25 cellular contexts compared by ENCODE assay signal in the genomic region with DNA sequence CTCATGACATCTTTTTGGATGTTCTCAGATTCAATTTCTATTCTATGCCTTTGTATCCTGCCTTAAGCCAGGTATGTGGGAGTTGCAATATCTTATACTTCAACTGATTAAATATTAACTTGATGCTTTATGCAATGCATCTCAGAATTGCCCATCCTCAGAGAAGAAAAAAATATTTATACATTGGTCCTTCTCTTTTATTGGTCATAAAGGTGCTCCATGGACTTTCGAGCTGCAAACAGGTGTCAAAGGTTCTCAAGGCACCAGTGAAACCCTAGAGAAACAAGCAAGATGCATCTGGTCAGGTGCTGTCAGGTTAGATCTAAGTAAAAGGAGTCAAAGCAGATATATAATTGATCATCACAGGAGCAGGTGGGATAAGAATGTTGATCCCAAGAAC.
DNase-seq lines count a peak whose midpoint lies in the region; ATAC-seq, FAIRE-seq and TF ChIP-seq lines count a peak whose summit lies in the region.
"Had no signal": no experiment of that assay in that cellular context is flagged by ENCODE, and none has a peak within 500 bp of the region (broad histone marks: within the 10 kb centered on the region; RNA-seq: fewer than 3 reads in every experiment).

No MANE protein-coding gene starts in this region.

- H2AFZ ChIP-seq in OCI-LY7 (ENCODE audit: low read length): peak overlapping the region; percentile 31

- CTCF ChIA-PET in OCI-LY7 (lab: Charles Lee; ENCODE audit: unreplicated experiment): no interaction called here

- no peak overlapping the region for H3K27ac ChIP-seq in OCI-LY7 (ENCODE audit: low read depth, low read length, poor library complexity, severe bottlenecking)
- peak overlapping the region; percentile 83 to 87 for H3K27ac ChIP-seq in mucosa of rectum (ENCODE audit: low read depth in 2 of 2, low read length in 2 of 2)
- H3K27ac ChIP-seq in small intestine (ENCODE audit: low read depth in 1 of 2, low read length in 1 of 2): no peak overlapping the region
- H3K27ac ChIP-seq: 22Rv1; A549; BLaER1 treated with 17β-estradiol and CSF1 and Interleukin-3, amounts not matched to agents 10 nM and 100 nM; C4-2B had no signal

- no peaks in the 10 kb centered on the region for H3K4me1 ChIP-seq in OCI-LY7 (ENCODE audit: insufficient read depth, low read length, poor library complexity, severe bottlenecking)
- H3K4me1 ChIP-seq in mucosa of rectum (ENCODE audit: control insufficient read depth in 2 of 2, insufficient read depth in 2 of 2, low read length in 2 of 2): peaks cover 11 to 28% of the 10 kb centered on the region in 2 donors
- peaks cover 0 to 2% of the 10 kb centered on the region in 2 donors for H3K4me1 ChIP-seq in small intestine (ENCODE audit: control insufficient read depth in 2 of 2, insufficient read depth in 1 of 2, low read depth in 1 of 2, low read length in 1 of 2)
- H3K4me1 ChIP-seq: A549 had no signal

- H3K9me3 ChIP-seq in OCI-LY7 (ENCODE audit: low read length): no peaks in the 10 kb centered on the region
- no peaks in the 10 kb centered on the region for H3K9me3 ChIP-seq in mucosa of rectum (ENCODE audit: control insufficient read depth in 2 of 2, low read length in 2 of 2)
- H3K9me3 ChIP-seq in small intestine (ENCODE audit: control insufficient read depth, low read depth): no peaks in the 10 kb centered on the region
- H3K9me3 ChIP-seq: A549; BLaER1 treated with 17β-estradiol and CSF1 and Interleukin-3, amounts not matched to agents 10 nM and 100 nM had no signal

- H3K27me3 ChIP-seq in mucosa of rectum (ENCODE audit: control insufficient read depth in 2 of 2, insufficient read depth in 2 of 2, low read length in 2 of 2) (no peaks in the 10 kb centered on the region), small intestine (ENCODE audit: control insufficient read depth in 2 of 2, insufficient read depth in 2 of 2, low read length in 2 of 2) (no peaks in the 10 kb centered on the region)
- H3K27me3 ChIP-seq: BLaER1 treated with 17β-estradiol and CSF1 and Interleukin-3, amounts not matched to agents 10 nM and 100 nM had no signal

- H4K20me1 ChIP-seq in OCI-LY7 (ENCODE audit: insufficient read depth, low read length): no peaks in the 10 kb centered on the region
- H4K20me1 ChIP-seq: BLaER1 treated with 17β-estradiol and CSF1 and Interleukin-3, amounts not matched to agents 10 nM and 100 nM had no signal

- intact Hi-C loops in OCI-LY7 (cut with micrococcal nuclease; ENCODE audit: unreplicated experiment): no loop called here
- intact Hi-C loops in left colon (cut with DNase I, micrococcal nuclease): no loop called here

- no peak for TF ChIP-seq CTCF in OCI-LY7 (conservative IDR thresholded peaks at IDR 0.05; ENCODE audit: low read length)
- TF ChIP-seq CTCF in GM13976 (IDR thresholded peaks at IDR 0.05; ENCODE audit: borderline replicate concordance, control extremely low read depth, extremely low read depth, insufficient read depth, missing control alignments): no peak

- WGBS in small intestine, 3 donors: 11 to 58% (median 32%) methylated on average over 1 of the region's 1 CpG

- H3K9ac ChIP-seq in mucosa of rectum (ENCODE audit: low read depth in 1 of 2, low read length in 2 of 2): no peak overlapping the region
- H3K9ac ChIP-seq: BLaER1 treated with 17β-estradiol and CSF1 and Interleukin-3, amounts not matched to agents 10 nM and 100 nM had no signal

- ATAC-seq in left colon: peak; percentile 86
- ATAC-seq: A549; CD8-positive, alpha-beta T cell; GM12878 had no signal

- no peak overlapping the region for H3K4me2 ChIP-seq in OCI-LY7 (ENCODE audit: low read length)
- H3K4me2 ChIP-seq: A549; BLaER1 treated with 17β-estradiol and CSF1 and Interleukin-3, amounts not matched to agents 10 nM and 100 nM had no signal

- in situ Hi-C loops in GM13976 (cut with MboI; ENCODE audit: low sequenced_read_pairs, unreplicated experiment): no loop called here

- FAIRE-seq in small intestine (lab: Jason Lieb, UNC): no peak
- FAIRE-seq: A549, GM12878, GM12892 had no signal

- no peaks in the 10 kb centered on the region for H3K36me3 ChIP-seq in OCI-LY7 (ENCODE audit: insufficient read depth, low read length)
- no peaks in the 10 kb centered on the region for H3K36me3 ChIP-seq in mucosa of rectum (ENCODE audit: control insufficient read depth in 2 of 2, insufficient read depth in 2 of 2, low read length in 2 of 2)
- no peaks in the 10 kb centered on the region for H3K36me3 ChIP-seq in small intestine (ENCODE audit: control insufficient read depth in 2 of 2, insufficient read depth in 2 of 2, low read length in 2 of 2)
- H3K36me3 ChIP-seq: BLaER1 treated with 17β-estradiol and CSF1 and Interleukin-3, amounts not matched to agents 10 nM and 100 nM had no signal

- POLR2A ChIA-PET in OCI-LY7 (lab: Charles Lee): no interaction called here

- BruUV-seq in OCI-LY7 (replicated peaks; lab: Mats Ljungman, UMichigan): no TSS peak

- no peak overlapping the region for H3K4me3 ChIP-seq in OCI-LY7 (ENCODE audit: low read depth, low read length, poor library complexity, severe bottlenecking)
- H3K4me3 ChIP-seq in mucosa of rectum (ENCODE audit: low read length in 2 of 2): no peak overlapping the region
- no peak overlapping the region for H3K4me3 ChIP-seq in small intestine (ENCODE audit: low read depth in 1 of 2, low read length in 2 of 2)
- H3K4me3 ChIP-seq: A549; BLaER1 treated with 17β-estradiol and CSF1 and Interleukin-3, amounts not matched to agents 10 nM and 100 nM; GM12878 had no signal

- H3K79me2 ChIP-seq in OCI-LY7 (ENCODE audit: insufficient read depth, low read depth, low read length): no peaks in the 10 kb centered on the region

- H3K9me2 ChIP-seq in OCI-LY7 (ENCODE audit: insufficient read depth, low read length): no peaks in the 10 kb centered on the region

- no peak for DNase-seq in OCI-LY7 (ENCODE audit: low spot score)
- peak in 1 of 2 donors; percentile 46 for DNase-seq in left colon
- DNase-seq in small intestine: peak; percentile 55
- DNase-seq in OCI-M2 (lab: John Stamatoyannopoulos, UW; ENCODE audit: unreplicated experiment): no peak
- no peak for DNase-seq in activated gamma-delta T cell (lab: John Stamatoyannopoulos, UW)
- DNase-seq in KG1 (lab: John Stamatoyannopoulos, UW): no peak
- DNase-seq in GM13976 (ENCODE audit: low spot score): no peak
- DNase-seq: AML-193; CD4-positive, alpha-beta T cell; CD8-positive, alpha-beta T cell; COR-L47; DMS 273 treated with DMSO at 0.1 percent for 48 hours; DMS153; DMS53; DMS79; DND-41; EL; GDM1 had no signal

Comparison
In these comparisons a context has a peak if more than half of its experiments do, and no peak if none do; other contexts are left out.
1. H3K27ac ChIP-seq: peak in mucosa of rectum (2 of 2); none in OCI-LY7 (single experiment) and small intestine (0 of 2).